12 cellular contexts compared by ENCODE assay signal in genomic region chr13:77516342-77516789, GRCh38. TPM values are rescaled to one million over a fixed set of nuclear protein-coding genes. Genes with fewer than 3 reads are reported as not detected.
DNase-seq lines count a peak whose midpoint lies in the region; ATAC-seq, FAIRE-seq and TF ChIP-seq lines count a peak whose summit lies in the region.
"Had no signal": no experiment of that assay in that cellular context is flagged by ENCODE, and none has a peak within 500 bp of the region (broad histone marks: within the 10 kb centered on the region; RNA-seq: fewer than 3 reads in every experiment).

No MANE protein-coding gene starts in this region.

- H3K14ac ChIP-seq in H1 (ENCODE audit: insufficient read length): no peak overlapping the region

- no peaks in the 10 kb centered on the region for H3K27me3 ChIP-seq in H1 (replicated peaks in 1 of 4; ENCODE audit: control insufficient read depth in 3 of 4, extremely low read depth in 1 of 4, insufficient read depth in 3 of 4, low read length in 3 of 4)
- no peaks in the 10 kb centered on the region for H3K27me3 ChIP-seq in ascending aorta
- H3K27me3 ChIP-seq in effector memory CD4-positive, alpha-beta T cell (replicated peaks; ENCODE audit: control insufficient read depth, insufficient read depth, low read length, poor library complexity, severe bottlenecking): no peaks in the 10 kb centered on the region
- H3K27me3 ChIP-seq: heart left ventricle had no signal

- H3K18ac ChIP-seq in H1 (ENCODE audit: extremely low read depth, low read length): no peak overlapping the region

- no peaks in the 10 kb centered on the region for H3K9me3 Mint-ChIP-seq in activated naive CD4-positive, alpha-beta T cell treated with anti-CD3 and anti-CD28 coated beads, Interleukin-2, amount 50 U/mL, for 72 hours
- H3K9me3 Mint-ChIP-seq in stimulated activated naive CD8-positive, alpha-beta T cell treated with anti-CD3 and anti-CD28 coated beads, Interleukin-15, amount 100 ng/mL, for 72 hours: no peaks in the 10 kb centered on the region
- H3K9me3 Mint-ChIP-seq: CD4-positive, alpha-beta memory T cell had no signal

- CTCF ChIA-PET in H1 (lab: Charles Lee; ENCODE audit: partially characterized antibody): interaction anchor here (0.7 to 2.4 kb wide), 5 partner anchors 10 to 1646 kb away, joined by 3 to 6 read pairs (median 3); no protein-coding TSS in a partner anchor

- peaks cover 0 to under 1% of the 10 kb centered on the region in 2 donors for H3K36me3 Mint-ChIP-seq in activated naive CD4-positive, alpha-beta T cell treated with anti-CD3 and anti-CD28 coated beads, Interleukin-2, amount 50 U/mL, for 72 hours
- H3K36me3 Mint-ChIP-seq: CD4-positive, alpha-beta memory T cell had no signal

- POLR2A ChIA-PET in H1 (lab: Charles Lee; ENCODE audit: partially characterized antibody): no interaction called here

- H3K9me3 ChIP-seq in H1 (ENCODE audit: insufficient read depth in 2 of 2, low read depth in 1 of 2, low read length in 1 of 2) (no peaks in the 10 kb centered on the region), ascending aorta (no peaks in the 10 kb centered on the region)
- no peaks in the 10 kb centered on the region for H3K9me3 ChIP-seq in effector memory CD4-positive, alpha-beta T cell (ENCODE audit: control insufficient read depth, low read length)
- H3K9me3 ChIP-seq: heart left ventricle had no signal

- H2BK15ac ChIP-seq in H1 (ENCODE audit: low read length): no peak overlapping the region

- no peak for TF ChIP-seq EP300 in H1 (IDR thresholded peaks at IDR 0.05; ENCODE audit: borderline replicate concordance in 1 of 2, low read depth in 2 of 2, low read length in 2 of 2)

- no peak overlapping the region for H3K23ac ChIP-seq in H1 (ENCODE audit: insufficient read length)

- peak; percentile 85 to 95 for ATAC-seq in activated naive CD4-positive, alpha-beta T cell treated with anti-CD3 and anti-CD28 coated beads, Interleukin-2, amount 50 U/mL, for 72 hours
- peak; percentile 90 for ATAC-seq in stimulated activated naive CD8-positive, alpha-beta T cell treated with anti-CD3 and anti-CD28 coated beads, Interleukin-15, amount 100 ng/mL, for 72 hours
- ATAC-seq: heart left ventricle had no signal

- H4K5ac ChIP-seq in H1 (ENCODE audit: insufficient read length, low read depth, low read length): no peak overlapping the region

- H3K36me3 ChIP-seq in H1 (ENCODE audit: control insufficient read depth in 2 of 4, insufficient read depth in 4 of 4, low read length in 3 of 4): no peaks in the 10 kb centered on the region
- H3K36me3 ChIP-seq in ascending aorta: no peaks in the 10 kb centered on the region
- no peaks in the 10 kb centered on the region for H3K36me3 ChIP-seq in effector memory CD4-positive, alpha-beta T cell (ENCODE audit: control insufficient read depth, insufficient read depth, low read length)
- H3K36me3 ChIP-seq: heart left ventricle had no signal

- peak overlapping the region; percentile 77 for H2AFZ ChIP-seq in H1 (ENCODE audit: low read length)

- no peak overlapping the region for H2BK5ac ChIP-seq in H1 (ENCODE audit: low read depth, low read length)

- no peaks in the 10 kb centered on the region for H4K20me1 ChIP-seq in H1 (replicated peaks in 1 of 2; ENCODE audit: control insufficient read depth in 1 of 2, insufficient read depth in 2 of 2, low read length in 2 of 2)

- no peak overlapping the region for H4K91ac ChIP-seq in H1 (replicated peaks; ENCODE audit: insufficient read length, low read length)

- H3K79me2 ChIP-seq in H1 (ENCODE audit: control insufficient read depth in 1 of 2, insufficient read depth in 2 of 2, low read length in 2 of 2): no peaks in the 10 kb centered on the region

- H2BK20ac ChIP-seq in H1 (ENCODE audit: low read length): no peak overlapping the region

- H3K4me1 Mint-ChIP-seq in stimulated activated naive CD8-positive, alpha-beta T cell treated with anti-CD3 and anti-CD28 coated beads, Interleukin-15, amount 100 ng/mL, for 72 hours: peaks cover 9% of the 10 kb centered on the region

- H3K23me2 ChIP-seq in H1 (ENCODE audit: low read depth, low read length): no peaks in the 10 kb centered on the region

- H3K4ac ChIP-seq in H1 (replicated peaks; ENCODE audit: insufficient read length, low read depth, low read length): no peak overlapping the region

- no peaks in the 10 kb centered on the region for H3K79me1 ChIP-seq in H1 (ENCODE audit: low read depth, low read length)

- peaks cover 8% of the 10 kb centered on the region for H3K27me3 Mint-ChIP-seq in stimulated activated naive CD8-positive, alpha-beta T cell treated with anti-CD3 and anti-CD28 coated beads, Interleukin-15, amount 100 ng/mL, for 72 hours

- TF ChIP-seq RAD21 in H1 (IDR thresholded peaks at IDR 0.05 in 1 of 2, conservative IDR thresholded peaks at IDR 0.05 in 1 of 2; ENCODE audit: low read depth in 2 of 2, low read length in 2 of 2): no peak

- no peak for TF ChIP-seq POLR2A in H1 (IDR thresholded peaks at IDR 0.05; ENCODE audit: control extremely low read depth in 1 of 2, low read depth in 2 of 2, low read length in 2 of 2)

- no peak overlapping the region for H2BK12ac ChIP-seq in H1 (ENCODE audit: low read depth, low read length)

- FAIRE-seq in H1 (lab: Jason Lieb, UNC): no peak

- 0 out of 7 replicates have a peak overlapping the region, but pooled peaks of 1 of the 4 experiments have one; percentile 37 for H3K9ac ChIP-seq in H1 (replicated peaks in 1 of 4; ENCODE audit: extremely low read depth in 1 of 4, low read depth in 3 of 4, low read length in 3 of 4)

- no peak overlapping the region for H3K56ac ChIP-seq in H1 (replicated peaks; ENCODE audit: insufficient read length, low read depth, low read length)

- no peak overlapping the region for H3K27ac ChIP-seq in H1 (ENCODE audit: low read depth, low read length)
- H3K27ac ChIP-seq in ascending aorta: no peak overlapping the region
- H3K27ac ChIP-seq in effector memory CD4-positive, alpha-beta T cell (ENCODE audit: insufficient read depth, low read length, poor library complexity, severe bottlenecking): no peak overlapping the region
- H3K27ac ChIP-seq: heart left ventricle had no signal

- DNase-seq in activated naive CD4-positive, alpha-beta T cell treated with anti-CD3 and anti-CD28 coated beads, Interleukin-2, amount 50 U/mL, for 72 hours (ENCODE audit: low spot score in 2 of 2): no peak
- no peak for DNase-seq in activated naive CD4-positive, alpha-beta T cell treated with Interleukin-2 at 50 U/mL for 16 hours
- DNase-seq in HPDE6-E6E7 (ENCODE audit: extremely low spot score) (peak; percentile 56), H1 (ENCODE audit: low read depth in 1 of 2, low spot score in 2 of 2) (no peak), ascending aorta (ENCODE audit: low spot score in 2 of 2) (no peak), pons (ENCODE audit: low spot score) (no peak)
- peak in 1 of 2 donors; percentile 15 for DNase-seq in stimulated activated naive CD8-positive, alpha-beta T cell treated with anti-CD3 and anti-CD28 coated beads, Interleukin-15, amount 100 ng/mL, for 72 hours
- no peak for DNase-seq in effector memory CD4-positive, alpha-beta T cell
- DNase-seq: CD4-positive, alpha-beta memory T cell; heart left ventricle had no signal

- H3K4me1 ChIP-seq in H1 (replicated peaks in 1 of 4; ENCODE audit: control insufficient read depth in 3 of 4, insufficient read depth in 4 of 4, low read length in 3 of 4) (no peaks in the 10 kb centered on the region), ascending aorta (no peaks in the 10 kb centered on the region)
- no peaks in the 10 kb centered on the region for H3K4me1 ChIP-seq in effector memory CD4-positive, alpha-beta T cell (ENCODE audit: control insufficient read depth, insufficient read depth, low read length, poor library complexity, severe bottlenecking)
- H3K4me1 ChIP-seq: heart left ventricle had no signal

- H2AK5ac ChIP-seq in H1 (ENCODE audit: low read depth, low read length): no peak overlapping the region

- WGBS in H1 (ENCODE audit: extremely low coverage in 1 of 2, insufficient coverage in 1 of 2, insufficient read length in 1 of 2, insufficient replicate concordance in 2 of 2, low coverage in 1 of 2, low lambda C conversion rate in 2 of 2, missing lambda C conversion rate in 1 of 2), 2 experiments: 92% methylated on average over 4 of the region's 4 CpGs; no CpG with 5 or more reads in 1 of the 2 experiments

- intact Hi-C loops in ascending aorta (cut with DNase I): no loop called here

- no peak overlapping the region for H2BK120ac ChIP-seq in H1 (replicated peaks; ENCODE audit: low read depth, low read length)

- no peak overlapping the region; the same call in 1 of the 2 replicates for H4K8ac ChIP-seq in H1 (ENCODE audit: extremely low read depth, insufficient read depth, low read length)

- no peak overlapping the region for H3K4me2 ChIP-seq in H1 (ENCODE audit: insufficient read depth in 1 of 2, low read depth in 2 of 2, low read length in 2 of 2)

- no peak for TF ChIP-seq CTCF in H1 (IDR thresholded peaks at IDR 0.05; ENCODE audit: control extremely low read depth in 1 of 3, insufficient read depth in 1 of 3, low read depth in 1 of 3, low read length in 3 of 3)
- TF ChIP-seq CTCF in ascending aorta (IDR thresholded peaks at IDR 0.05): no peak

- no peak overlapping the region for H3K27ac Mint-ChIP-seq in activated naive CD4-positive, alpha-beta T cell treated with anti-CD3 and anti-CD28 coated beads, Interleukin-2, amount 50 U/mL, for 72 hours
- H3K27ac Mint-ChIP-seq in stimulated activated naive CD8-positive, alpha-beta T cell treated with anti-CD3 and anti-CD28 coated beads, Interleukin-15, amount 100 ng/mL, for 72 hours: peak overlapping the region in 1 of 2 donors; percentile 23
- H3K27ac Mint-ChIP-seq: CD4-positive, alpha-beta memory T cell had no signal

- no peak overlapping the region for H3K4me3 ChIP-seq in H1 (ENCODE audit: extremely low read depth in 1 of 4, insufficient read depth in 2 of 4, low read depth in 3 of 4, low read length in 4 of 4)
- no peak overlapping the region for H3K4me3 ChIP-seq in ascending aorta
- no peak overlapping the region for H3K4me3 ChIP-seq in effector memory CD4-positive, alpha-beta T cell (ENCODE audit: insufficient read depth, low read depth, low read length, poor library complexity, severe bottlenecking)
- H3K4me3 ChIP-seq: heart left ventricle had no signal

- H3K4me3 Mint-ChIP-seq in stimulated activated naive CD8-positive, alpha-beta T cell treated with anti-CD3 and anti-CD28 coated beads, Interleukin-15, amount 100 ng/mL, for 72 hours: no peak overlapping the region
- H3K4me3 Mint-ChIP-seq: CD4-positive, alpha-beta memory T cell had no signal

RNA-seq across cellular contexts. Expression of gene SCEL, which starts 19.1 kb away (rescaled TPM):
- not detected for total RNA-seq in activated naive CD4-positive, alpha-beta T cell treated with anti-CD3 and anti-CD28 coated beads, Interleukin-2, amount 50 U/mL, for 72 hours
- not detected in 2 replicates for total RNA-seq in H1 (2021; fragmentation: NEBNext Ultra II Directional; extraction: Animal tissue kit (Norgen Biotek cat#: 25700))
- not detected in 2 replicates for polyA plus RNA-seq in H1 (2011; rRNA removed)
- not detected for polyA plus RNA-seq in H1 (2011; cell fraction: cytosol; rRNA removed)
- not detected for polyA plus RNA-seq in H1 (2011; cell fraction: nucleus; rRNA removed)
- polyA plus RNA-seq in H1 (2012, experiment 1 of 2): not detected in 4 replicates
- not detected for polyA plus RNA-seq in H1 (2012, experiment 2 of 2)
- polyA plus RNA-seq in H1 (2013, experiment 1 of 2): not detected
- polyA plus RNA-seq in H1 (2013, experiment 2 of 2): not detected
- not detected in 2 replicates for polyA minus RNA-seq in H1 (2011; rRNA and poly(A)+ RNA removed)
- polyA minus RNA-seq in H1 (2011; cell fraction: cytosol; rRNA and poly(A)+ RNA removed): not detected
- polyA minus RNA-seq in H1 (2011; cell fraction: nucleus; rRNA and poly(A)+ RNA removed): not detected
- not detected for total RNA-seq in ascending aorta
- total RNA-seq: CD4-positive, alpha-beta memory T cell; myocyte; OCI-LY7 had no signal
- polyA plus RNA-seq: CD4-positive, alpha-beta memory T cell had no signal
